14 cellular contexts compared by ENCODE assay signal in the genomic region with DNA sequence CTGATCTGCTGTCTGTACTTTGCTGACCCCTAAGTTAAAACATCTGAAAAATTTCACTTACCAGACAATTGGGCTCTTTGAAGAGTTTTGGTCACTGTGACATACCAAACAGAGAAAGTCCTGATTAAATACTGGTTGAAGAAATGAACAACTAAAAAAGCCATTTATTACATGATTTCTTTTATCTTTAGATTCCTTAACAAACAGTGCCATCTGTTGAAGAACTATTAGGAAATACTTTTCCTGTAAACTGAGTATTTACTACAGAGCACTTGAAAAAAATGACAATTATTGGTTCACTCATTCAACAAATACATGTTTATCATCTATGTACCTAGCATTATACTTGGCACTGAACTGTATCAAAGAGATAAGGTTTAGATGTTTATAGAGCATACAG. TPM values are rescaled to one million over a fixed set of nuclear protein-coding genes. Genes with fewer than 3 reads are reported as not detected.
DNase-seq lines count a peak whose midpoint lies in the region; ATAC-seq and TF ChIP-seq lines count a peak whose summit lies in the region.
"Had no signal": no experiment of that assay in that cellular context is flagged by ENCODE, and none has a peak within 500 bp of the region (broad histone marks: within the 10 kb centered on the region; RNA-seq: fewer than 3 reads in every experiment).

No MANE protein-coding gene starts in this region.

- POLR2A ChIA-PET in HCT116 (lab: Charles Lee), result no interaction called here
- POLR2A ChIA-PET in SK-N-SH (lab: Yijun Ruan, JAX), result no interaction called here

- no peak for TF ChIP-seq POLR2A in HCT116 (IDR thresholded peaks at IDR 0.05; ENCODE audit: borderline replicate concordance, extremely low read depth, insufficient read depth, insufficient read length)

- H3F3A ChIP-seq in SK-N-SH (replicated peaks; ENCODE audit: insufficient read depth), result peaks cover 3% of the 10 kb centered on the region

- H3K9me3 ChIP-seq in HCT116 (ENCODE audit: control insufficient read depth in 1 of 2, insufficient read depth in 1 of 2, low read depth in 1 of 2, low read length in 2 of 2), result no peaks in the 10 kb centered on the region
- H3K9me3 ChIP-seq in SK-N-SH, result no peaks in the 10 kb centered on the region

- CTCF ChIA-PET in HCT116 (lab: Charles Lee), result interaction anchor here (1.1 kb wide), 1 partner anchor 719 kb away, joined by 5 read pairs; no protein-coding TSS in a partner anchor
- CTCF ChIA-PET in SK-N-SH (lab: Yijun Ruan, JAX), result interaction anchor here (1.5 kb wide), 1 partner anchor 719 kb away, joined by 4 read pairs; no protein-coding TSS in a partner anchor

- H3K4me1 ChIP-seq in HCT116 (ENCODE audit: control insufficient read depth in 1 of 2, insufficient read depth in 2 of 2, low read length in 2 of 2), result peaks cover 3 to 10% of the 10 kb centered on the region in 2 experiments; a peak in 3 of 4 replicates
- 0 out of 4 replicates have a peak, but pooled peaks cover 0 to 4% of the 10 kb centered on the region in 2 experiments for H3K4me1 ChIP-seq in SK-N-SH (ENCODE audit: control insufficient read depth in 1 of 2, insufficient read depth in 2 of 2, low read depth in 1 of 2, low read length in 1 of 2)
- H3K4me1 ChIP-seq: left ventricle myocardium inferior had no signal

- ATAC-seq in HCT116, result peak; percentile 54
- ATAC-seq in GM18498 (IDR thresholded peaks at IDR 0.05; ENCODE audit: unreplicated experiment), result no peak
- no peak for ATAC-seq in HG02759 (IDR thresholded peaks at IDR 0.05; ENCODE audit: unreplicated experiment)

- TF ChIP-seq CTCF in AG09309 (IDR thresholded peaks at IDR 0.05; ENCODE audit: control insufficient read depth, insufficient read depth, low read depth, low read length, missing control alignments) (peak; percentile 16), HCT116 (IDR thresholded peaks at IDR 0.05 in 2 of 3, conservative IDR thresholded peaks at IDR 0.05 in 1 of 3; ENCODE audit: borderline replicate concordance in 1 of 3, insufficient read depth in 1 of 3, low read depth in 2 of 3, low read length in 2 of 3) (peak in 2 of 3 experiments; percentile 32 to 33; a peak in 2 of 6 replicates), SK-N-SH (IDR thresholded peaks at IDR 0.05) (peak; percentile 49)

- H3K79me2 ChIP-seq in HCT116 (ENCODE audit: insufficient read depth, low read length), result no peaks in the 10 kb centered on the region
- H3K79me2 ChIP-seq in SK-N-SH (ENCODE audit: insufficient read depth), result no peaks in the 10 kb centered on the region

- H2AFZ ChIP-seq in HCT116 (ENCODE audit: low read depth, low read length, poor library complexity, severe bottlenecking) (peak overlapping the region; percentile 77), SK-N-SH (ENCODE audit: low read depth) (no peak overlapping the region)

- no peaks in the 10 kb centered on the region for H3K9me2 ChIP-seq in HCT116 (ENCODE audit: insufficient read depth)
- H3K9me2 ChIP-seq in SK-N-SH, result no peaks in the 10 kb centered on the region

- DNase-seq in AG09309 (ENCODE audit: low read depth), result no peak
- DNase-seq in HCT116 (ENCODE audit: low read depth, low spot score), result no peak
- DNase-seq in SK-N-SH, result no peak
- peak; percentile 75 for DNase-seq in foreskin melanocyte
- no peak for DNase-seq in NCI-H187 treated with DMSO at 0.1 percent for 48 hours (lab: John Stamatoyannopoulos, UW)
- no peak for DNase-seq in ureter (ENCODE audit: low spot score)
- DNase-seq: activated CD4-positive, alpha-beta T cell treated with anti-CD3 and anti-CD28 coated beads, Interleukin-2, amount 10 ng/mL, durations not matched to agents 7 days and 5 days; activated effector memory CD4-positive, alpha-beta T cell treated with Interleukin-2 at 50 U/mL for 16 hours; cerebellar nuclear complex; left ventricle myocardium inferior; NCI-H526 treated with DMSO at 0.1 percent for 48 hours; stimulated activated CD4-positive, alpha-beta T cell treated with anti-CD3 and anti-CD28 coated beads, Interleukin-15, amount 100 ng/mL, for 24 hours had no signal

- H3K4me3 ChIP-seq in AG09309 (ENCODE audit: control insufficient read depth, low read depth, low read length) (no peak overlapping the region), HCT116 (replicated peaks in 1 of 2; ENCODE audit: low read depth in 1 of 2, low read length in 2 of 2) (no peak overlapping the region), SK-N-SH (ENCODE audit: low read depth in 2 of 2, low read length in 1 of 2) (no peak overlapping the region)
- H3K4me3 ChIP-seq: left ventricle myocardium inferior had no signal

- H3K36me3 ChIP-seq in HCT116 (ENCODE audit: control insufficient read depth in 1 of 2, insufficient read depth in 2 of 2, low read length in 2 of 2), result no peaks in the 10 kb centered on the region
- H3K36me3 ChIP-seq in SK-N-SH (replicated peaks in 1 of 2; ENCODE audit: control insufficient read depth in 1 of 2, insufficient read depth in 2 of 2, low read length in 1 of 2), result no peaks in the 10 kb centered on the region
- H3K36me3 ChIP-seq: left ventricle myocardium inferior had no signal

- RAD21 ChIA-PET in HCT116 (lab: Charles Lee; ENCODE audit: low non-redundant PET in 1 of 2, low total read pairs in 2 of 2, uncharacterized antibody in 2 of 2, unreplicated experiment in 2 of 2), result no interaction called here

- intact Hi-C loops in HCT116 (cut with micrococcal nuclease), result loop anchor here (2.0 kb wide), 1 partner anchor 900 kb away; no protein-coding TSS in a partner anchor

- peak; percentile 63 for TF ChIP-seq RAD21 in HCT116 (IDR thresholded peaks at IDR 0.05; ENCODE audit: low read depth)
- peak; percentile 48 for TF ChIP-seq RAD21 in SK-N-SH (IDR thresholded peaks at IDR 0.05; ENCODE audit: low read length)

- TF ChIP-seq EP300 in SK-N-SH (IDR thresholded peaks at IDR 0.05; ENCODE audit: borderline replicate concordance in 1 of 2, low read depth in 1 of 2, low read length in 1 of 2), result no peak

- no peak overlapping the region for H3K9ac ChIP-seq in HCT116 (ENCODE audit: low read length)
- H3K9ac ChIP-seq in SK-N-SH, result no peak overlapping the region

- H3K4me2 ChIP-seq in HCT116 (ENCODE audit: low read length) (peak overlapping the region; percentile 60), SK-N-SH (no peak overlapping the region)

- no peaks in the 10 kb centered on the region for H4K20me1 ChIP-seq in HCT116 (ENCODE audit: insufficient read depth)
- H4K20me1 ChIP-seq in SK-N-SH (ENCODE audit: insufficient read depth), result no peaks in the 10 kb centered on the region

- no peak overlapping the region for H3K27ac ChIP-seq in HCT116 (ENCODE audit: low read depth, low read length)
- no peak overlapping the region; a peak in 1 of 4 replicates for H3K27ac ChIP-seq in SK-N-SH (ENCODE audit: low read depth in 2 of 2, low read length in 1 of 2)
- H3K27ac ChIP-seq: left ventricle myocardium inferior had no signal

- no peaks in the 10 kb centered on the region for H3K27me3 ChIP-seq in HCT116 (ENCODE audit: insufficient read depth, low read length)
- no peaks in the 10 kb centered on the region for H3K27me3 ChIP-seq in SK-N-SH (ENCODE audit: insufficient read depth)

- BruUV-seq in HCT116 (replicated peaks; lab: Mats Ljungman, UMichigan), result no TSS peak

TF ChIP-seq in HCT116, 20 proteins besides CTCF, POLR2A, EP300 and RAD21:
- TF ChIP-seq SIN3A (IDR thresholded peaks at IDR 0.05; ENCODE audit: low read depth) (no peak), SP1 (IDR thresholded peaks at IDR 0.05; ENCODE audit: low read depth) (no peak)

TF ChIP-seq in SK-N-SH, 30 proteins besides CTCF, POLR2A, EP300 and RAD21 (continues in another document):
- TF ChIP-seq RXRA (IDR thresholded peaks at IDR 0.05; ENCODE audit: borderline replicate concordance, low read depth) (no peak), RFX5 (IDR thresholded peaks at IDR 0.05; ENCODE audit: low read length) (no peak), TCF12 (IDR thresholded peaks at IDR 0.05) (no peak)
- TF ChIP-seq, protein P1, sequence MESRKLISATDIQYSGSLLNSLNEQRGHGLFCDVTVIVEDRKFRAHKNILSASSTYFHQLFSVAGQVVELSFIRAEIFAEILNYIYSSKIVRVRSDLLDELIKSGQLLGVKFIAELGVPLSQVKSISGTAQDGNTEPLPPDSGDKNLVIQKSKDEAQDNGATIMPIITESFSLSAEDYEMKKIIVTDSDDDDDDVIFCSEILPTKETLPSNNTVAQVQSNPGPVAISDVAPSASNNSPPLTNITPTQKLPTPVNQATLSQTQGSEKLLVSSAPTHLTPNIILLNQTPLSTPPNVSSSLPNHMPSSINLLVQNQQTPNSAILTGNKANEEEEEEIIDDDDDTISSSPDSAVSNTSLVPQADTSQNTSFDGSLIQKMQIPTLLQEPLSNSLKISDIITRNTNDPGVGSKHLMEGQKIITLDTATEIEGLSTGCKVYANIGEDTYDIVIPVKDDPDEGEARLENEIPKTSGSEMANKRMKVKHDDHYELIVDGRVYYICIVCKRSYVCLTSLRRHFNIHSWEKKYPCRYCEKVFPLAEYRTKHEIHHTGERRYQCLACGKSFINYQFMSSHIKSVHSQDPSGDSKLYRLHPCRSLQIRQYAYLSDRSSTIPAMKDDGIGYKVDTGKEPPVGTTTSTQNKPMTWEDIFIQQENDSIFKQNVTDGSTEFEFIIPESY (IDR thresholded peaks at IDR 0.05; ENCODE audit: borderline replicate concordance, low read depth), result no peak
- TF ChIP-seq, protein P2, sequence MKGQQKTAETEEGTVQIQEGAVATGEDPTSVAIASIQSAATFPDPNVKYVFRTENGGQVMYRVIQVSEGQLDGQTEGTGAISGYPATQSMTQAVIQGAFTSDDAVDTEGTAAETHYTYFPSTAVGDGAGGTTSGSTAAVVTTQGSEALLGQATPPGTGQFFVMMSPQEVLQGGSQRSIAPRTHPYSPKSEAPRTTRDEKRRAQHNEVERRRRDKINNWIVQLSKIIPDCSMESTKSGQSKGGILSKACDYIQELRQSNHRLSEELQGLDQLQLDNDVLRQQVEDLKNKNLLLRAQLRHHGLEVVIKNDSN (IDR thresholded peaks at IDR 0.05; ENCODE audit: borderline replicate concordance, low read depth), result no peak

RNA-seq across cellular contexts. Expression of a gene that starts 6.5 kb away (rescaled TPM):
- total RNA-seq in HCT116 (2021; ENCODE audit: unreplicated experiment) (25.5 TPM), ureter (54.4 TPM)
- 5.9 and 6.8 TPM in 2 replicates for polyA plus RNA-seq in HCT116 (2012)
- 11.2 and 15.9 TPM in 2 replicates for polyA plus RNA-seq in SK-N-SH (2012; rRNA removed)
- 15.4 and 17.0 TPM in 2 replicates for polyA plus RNA-seq in SK-N-SH (2012; cell fraction: cytosol; rRNA removed)
- 11.0 and 33.3 TPM in 2 replicates for polyA plus RNA-seq in SK-N-SH (2012; cell fraction: nucleus; rRNA removed)

RNA-seq across cellular contexts. Expression of a gene that starts 16.7 kb away (rescaled TPM):
- total RNA-seq in HCT116 (2021; ENCODE audit: unreplicated experiment) (1.5 TPM), ureter (19.1 TPM)
- 0.36 and 0.60 TPM in 2 replicates for polyA plus RNA-seq in HCT116 (2012)
- polyA plus RNA-seq in SK-N-SH (2012; rRNA removed), result 1.9 and 3.4 TPM in 2 replicates
- polyA plus RNA-seq in SK-N-SH (2012; cell fraction: cytosol; rRNA removed), result 2.2 TPM in 2 replicates
- 2.2 and 4.8 TPM in 2 replicates for polyA plus RNA-seq in SK-N-SH (2012; cell fraction: nucleus; rRNA removed)
